27 cellular contexts compared by ENCODE assay signal in genomic region chr1:150472606-150473200, GRCh38. TPM values are rescaled to one million over a fixed set of nuclear protein-coding genes. Genes with fewer than 3 reads are reported as not detected.
A peak's percentile ranks its signal among the peaks of the same experiment; 100 is the strongest.
DNase-seq lines count a peak whose midpoint lies in the region; ATAC-seq and TF ChIP-seq lines count a peak whose summit lies in the region.
"Had no signal": no experiment of that assay in that cellular context is flagged by ENCODE, and none has a peak within 500 bp of the region (broad histone marks: within the 10 kb centered on the region; RNA-seq: fewer than 3 reads in every experiment).

No MANE protein-coding gene starts in this region.

- peaks cover 3% of the 10 kb centered on the region for H3K4me1 Mint-ChIP-seq in MCF 10A (ENCODE audit: insufficient read depth, unreplicated experiment)
- peaks cover 11% of the 10 kb centered on the region for H3K4me1 Mint-ChIP-seq in WTC11
- H3K4me1 Mint-ChIP-seq: activated CD4-positive, alpha-beta memory T cell treated with anti-CD3 and anti-CD28 coated beads, Interleukin-2, amount 10 ng/mL, durations not matched to agents 7 days and 5 days had no signal

- no peaks in the 10 kb centered on the region for H3K79me2 ChIP-seq in PC-3 (ENCODE audit: low read length)

- no peaks in the 10 kb centered on the region for H3K9me2 ChIP-seq in PC-3 (replicated peaks; ENCODE audit: low read length)

- peak overlapping the region; percentile 12 for H3K27ac Mint-ChIP-seq in MCF 10A (ENCODE audit: low read depth, unreplicated experiment)
- peak overlapping the region; percentile 49; the same call in 1 of the 2 replicates for H3K27ac Mint-ChIP-seq in WTC11
- H3K27ac Mint-ChIP-seq: activated CD4-positive, alpha-beta memory T cell treated with anti-CD3 and anti-CD28 coated beads, Interleukin-2, amount 10 ng/mL, durations not matched to agents 7 days and 5 days; activated naive CD8-positive, alpha-beta T cell had no signal

- H3K27me3 Mint-ChIP-seq in MCF 10A (ENCODE audit: insufficient read depth, unreplicated experiment) (no peaks in the 10 kb centered on the region), WTC11 (ENCODE audit: low read depth) (no peaks in the 10 kb centered on the region)
- H3K27me3 Mint-ChIP-seq: activated CD4-positive, alpha-beta memory T cell treated with anti-CD3 and anti-CD28 coated beads, Interleukin-2, amount 10 ng/mL, durations not matched to agents 7 days and 5 days; activated naive CD8-positive, alpha-beta T cell; CD4-positive, CD25-positive, alpha-beta regulatory T cell; naive B cell had no signal

- intact Hi-C loops in MCF 10A (cut with micrococcal nuclease) (no loop called here), breast epithelium (cut with DNase I; ENCODE audit: low total_unique reads) (no loop called here), right lobe of liver (cut with DNase I) (no loop called here), gastrocnemius medialis (cut with DNase I; ENCODE audit: low total_unique reads) (no loop called here), PC-3 (cut with micrococcal nuclease) (no loop called here)

- no peaks in the 10 kb centered on the region for H3K36me3 ChIP-seq in breast epithelium
- peaks cover 0 to 20% (median 8%) of the 10 kb centered on the region in 4 donors for H3K36me3 ChIP-seq in right lobe of liver
- peaks cover 0 to 32% of the 10 kb centered on the region in 2 donors for H3K36me3 ChIP-seq in gastrocnemius medialis
- H3K36me3 ChIP-seq in PC-3 (ENCODE audit: low read depth, low read length): peaks cover 39% of the 10 kb centered on the region

- H3K9me3 ChIP-seq in breast epithelium (no peaks in the 10 kb centered on the region), right lobe of liver (no peaks in the 10 kb centered on the region), gastrocnemius medialis (no peaks in the 10 kb centered on the region), PC-3 (ENCODE audit: low read length) (no peaks in the 10 kb centered on the region)
- H3K9me3 ChIP-seq: prostate gland had no signal

- no peak overlapping the region for H3K4me2 ChIP-seq in PC-3 (ENCODE audit: low read length)
- H3K4me2 ChIP-seq: PC-9 had no signal

- DNase-seq in MCF 10A (ENCODE audit: unreplicated experiment) (no peak), breast epithelium (ENCODE audit: low spot score in 2 of 2) (no peak), WTC11 (ENCODE audit: low spot score) (peak; percentile 22), right lobe of liver (no peak), gastrocnemius medialis (no peak), PC-3 (no peak), ureter (ENCODE audit: low spot score) (no peak)
- no peak for DNase-seq in effector CD4-positive, alpha-beta T cell
- DNase-seq: activated CD4-positive, alpha-beta memory T cell treated with anti-CD3 and anti-CD28 coated beads, Interleukin-2, amount 10 ng/mL, durations not matched to agents 7 days and 5 days; activated CD4-positive, CD25-positive, alpha-beta regulatory T cell treated with anti-CD3 and anti-CD28 coated beads, Interleukin-2, amount 50 U/mL, for 72 hours; Calu3; CD4-positive, CD25-positive, alpha-beta regulatory T cell; Karpas-422; midbrain; naive B cell; NCI-H1436; NCI-H2081; NCI-H526; nucleus accumbens; PC-9; T-helper 2 cell had no signal

- H3K27ac ChIP-seq in breast epithelium (no peak overlapping the region), right lobe of liver (peak overlapping the region in 2 of 3 donors; percentile 49 to 63), gastrocnemius medialis (peak overlapping the region; percentile 82 to 86 (median 84)), PC-3 (ENCODE audit: low read length) (no peak overlapping the region)
- H3K27ac ChIP-seq: HL-60, PC-9, prostate gland had no signal

- CTCF ChIA-PET in MCF 10A (lab: Yijun Ruan, JAX) (no interaction called here), WTC11 (lab: Charles Lee) (no interaction called here), PC-3 (lab: Charles Lee) (no interaction called here)

- no peak for TF ChIP-seq CTCF in MCF 10A (IDR thresholded peaks at IDR 0.05; ENCODE audit: unreplicated experiment)
- TF ChIP-seq CTCF in breast epithelium (IDR thresholded peaks at IDR 0.05): no peak
- TF ChIP-seq CTCF in WTC11 (IDR thresholded peaks at IDR 0.05): no peak
- no peak for TF ChIP-seq CTCF in right lobe of liver (IDR thresholded peaks at IDR 0.05)
- no peak for TF ChIP-seq CTCF in gastrocnemius medialis (IDR thresholded peaks at IDR 0.05 in 4 of 5, conservative IDR thresholded peaks at IDR 0.05 in 1 of 5)
- no peak for TF ChIP-seq CTCF in PC-3 (conservative IDR thresholded peaks at IDR 0.05; ENCODE audit: low read depth, low read length)

- H3K36me3 Mint-ChIP-seq in MCF 10A (ENCODE audit: insufficient read depth, unreplicated experiment) (peaks cover 63% of the 10 kb centered on the region), WTC11 (peaks cover 31% of the 10 kb centered on the region)
- H3K36me3 Mint-ChIP-seq: activated naive CD8-positive, alpha-beta T cell had no signal

- in situ Hi-C loops in gastrocnemius medialis (cut with MboI; ENCODE audit: low sequenced_read_pairs in 4 of 4): no loop called here

- H3F3A ChIP-seq in PC-3 (ENCODE audit: low read length, unreplicated experiment): no peaks in the 10 kb centered on the region

- H3K4me1 ChIP-seq in breast epithelium: no peaks in the 10 kb centered on the region
- peaks cover 0 to 89% (median 31%) of the 10 kb centered on the region in 4 donors for H3K4me1 ChIP-seq in right lobe of liver
- H3K4me1 ChIP-seq in gastrocnemius medialis: peaks cover 48 to 58% of the 10 kb centered on the region in 2 donors
- peaks cover 6% of the 10 kb centered on the region for H3K4me1 ChIP-seq in PC-3 (ENCODE audit: insufficient read depth, low read length)
- H3K4me1 ChIP-seq: prostate gland had no signal

- 100% methylated on average over 3 of the region's 10 CpGs for WGBS in right lobe of liver (ENCODE audit: insufficient coverage, low coverage, low lambda C conversion rate, missing lambda C conversion rate)

- H3K4me3 Mint-ChIP-seq in MCF 10A (ENCODE audit: unreplicated experiment) (no peak overlapping the region), WTC11 (no peak overlapping the region)
- H3K4me3 Mint-ChIP-seq: activated CD4-positive, alpha-beta memory T cell treated with anti-CD3 and anti-CD28 coated beads, Interleukin-2, amount 10 ng/mL, durations not matched to agents 7 days and 5 days; activated naive CD8-positive, alpha-beta T cell; CD4-positive, CD25-positive, alpha-beta regulatory T cell; stimulated activated effector memory CD8-positive, alpha-beta T cell treated with anti-CD3 and anti-CD28 coated beads, Interleukin-12 subunit alpha, Interleukin-12 subunit beta, amount 100 ng/mL, for 72 hours had no signal

- BruUV-seq in MCF 10A (replicated peaks; lab: Mats Ljungman, UMichigan) (no TSS peak), PC-3 (replicated peaks; lab: Mats Ljungman, UMichigan) (no TSS peak)

- H3K9ac ChIP-seq in PC-3 (ENCODE audit: low read length): no peak overlapping the region

- no peak overlapping the region for H2AFZ ChIP-seq in PC-3 (ENCODE audit: low read length)
- H2AFZ ChIP-seq: PC-9 had no signal

- POLR2A ChIA-PET in MCF 10A (lab: Yijun Ruan, JAX): interaction anchor here (0.8 to 1.0 kb wide), 2 partner anchors 31 to 33 kb away, joined by 3 read pairs; no protein-coding TSS in a partner anchor
- POLR2A ChIA-PET in WTC11 (lab: Charles Lee): no interaction called here
- POLR2A ChIA-PET in PC-3 (lab: Charles Lee; ENCODE audit: unreplicated experiment): no interaction called here

- H3K4me3 ChIP-seq in breast epithelium (no peak overlapping the region), right lobe of liver (no peak overlapping the region), gastrocnemius medialis (no peak overlapping the region), PC-3 (ENCODE audit: low read length) (no peak overlapping the region)
- H3K4me3 ChIP-seq: PC-9, prostate gland had no signal

- ATAC-seq in WTC11 (peak; percentile 76), right lobe of liver (peak in 1 of 4 donors; percentile 11), gastrocnemius medialis (no peak), PC-3 (no peak)
- ATAC-seq: stimulated activated effector memory CD8-positive, alpha-beta T cell treated with anti-CD3 and anti-CD28 coated beads, Interleukin-12 subunit alpha, Interleukin-12 subunit beta, amount 100 ng/mL, for 72 hours had no signal

- TF ChIP-seq POLR2A in breast epithelium (IDR thresholded peaks at IDR 0.05) (no peak), right lobe of liver (IDR thresholded peaks at IDR 0.05) (no peak), gastrocnemius medialis (IDR thresholded peaks at IDR 0.05) (no peak)

- H3K9me3 Mint-ChIP-seq in MCF 10A (ENCODE audit: unreplicated experiment): no peaks in the 10 kb centered on the region
- H3K9me3 Mint-ChIP-seq in WTC11: no peaks in the 10 kb centered on the region
- H3K9me3 Mint-ChIP-seq: activated CD4-positive, alpha-beta memory T cell treated with anti-CD3 and anti-CD28 coated beads, Interleukin-2, amount 10 ng/mL, durations not matched to agents 7 days and 5 days; CD4-positive, CD25-positive, alpha-beta regulatory T cell; naive B cell; stimulated activated effector memory CD8-positive, alpha-beta T cell treated with anti-CD3 and anti-CD28 coated beads, Interleukin-12 subunit alpha, Interleukin-12 subunit beta, amount 100 ng/mL, for 72 hours had no signal

- no peaks in the 10 kb centered on the region for H4K20me1 ChIP-seq in PC-3 (ENCODE audit: low read length)

- H3K27me3 ChIP-seq in breast epithelium (no peaks in the 10 kb centered on the region), right lobe of liver (no peaks in the 10 kb centered on the region), gastrocnemius medialis (no peaks in the 10 kb centered on the region), PC-3 (ENCODE audit: low read length) (no peaks in the 10 kb centered on the region)

TF ChIP-seq in WTC11, 78 proteins besides CTCF, POLR2A, EP300 and RAD21 (continues in another document):
- TF ChIP-seq ZNF317 (CRISPR knock-in tag; IDR thresholded peaks at IDR 0.05; ENCODE audit: borderline replicate concordance, low read depth) (no peak), SP1 (CRISPR knock-in tag; conservative IDR thresholded peaks at IDR 0.05) (no peak)

RNA-seq across cellular contexts. Expression of gene TARS2, which starts 14.5 kb away (rescaled TPM):
- 43.1 and 65.3 TPM in 2 replicates for total RNA-seq in MCF 10A (2022)
- 10 to 100 TPM; 12.1 to 21.4 (median 19.9) TPM for total RNA-seq in breast epithelium
- total RNA-seq in WTC11 (2021): 42.9 to 51.1 TPM (median 49.7 TPM) in 3 replicates
- 10 to 100 TPM; 16.1 to 32.1 (median 22.4) TPM for total RNA-seq in right lobe of liver
- total RNA-seq in gastrocnemius medialis: 10 to 100 TPM; 15.0 to 26.7 (median 18.4) TPM
- total RNA-seq in PC-3 (2014; rRNA removed): 56.2 and 61.6 TPM in 2 replicates
- total RNA-seq in ureter: 28.6 TPM

RNA-seq across cellular contexts. Expression of gene ECM1, which starts 35.2 kb away (rescaled TPM):
- total RNA-seq in MCF 10A (2022) (1.7 and 3.2 TPM in 2 replicates), breast epithelium (10 to 100 TPM in 2 of 3 donors, 1 to 10 TPM in 1; 4.0 to 53.3 (median 10.2) TPM), WTC11 (2021) (0.69 to 1.6 TPM (median 0.76 TPM) in 3 replicates), right lobe of liver (10 to 100 TPM in 5 of 6 experiments, 1 to 10 TPM in 1; 8.8 to 26.7 (median 14.9) TPM), gastrocnemius medialis (1 to 10 TPM; 1.5 to 8.5 (median 5.6) TPM), PC-3 (2014; rRNA removed) (2.3 and 3.7 TPM in 2 replicates), ureter (10.8 TPM)

RNA-seq across cellular contexts. Expression of gene FALEC, which starts 42.8 kb away (rescaled TPM):
- not detected in 2 replicates for total RNA-seq in MCF 10A (2022)
- 1 to 10 TPM in 1 of 3 donors, not detected in 2; 2.2 TPM for total RNA-seq in breast epithelium
- total RNA-seq in WTC11 (2021): 0.71 to 1.2 TPM (median 1.0 TPM) in 3 replicates
- not detected for total RNA-seq in right lobe of liver
- not detected for total RNA-seq in gastrocnemius medialis
- 0.73 TPM in 1 of 2 replicates, not detected in the other for total RNA-seq in PC-3 (2014; rRNA removed)
- total RNA-seq in ureter: not detected
- total RNA-seq: activated CD4-positive, alpha-beta memory T cell treated with anti-CD3 and anti-CD28 coated beads, Interleukin-2, amount 10 ng/mL, durations not matched to agents 7 days and 5 days; CD4-positive, CD25-positive, alpha-beta regulatory T cell; H4; prostate gland; temporal lobe had no signal

Comparison
In these comparisons a context has a peak if more than half of its experiments do, and no peak if none do; other contexts are left out.
1. H3K27ac ChIP-seq: peak in right lobe of liver (2 of 3) and gastrocnemius medialis (4 of 4); none in breast epithelium (0 of 2) and PC-3 (single experiment).